8 cellular contexts compared by ENCODE assay signal in genomic region chr13:98450495-98451167, GRCh38.
DNase-seq lines count a peak whose midpoint lies in the region; ATAC-seq and TF ChIP-seq lines count a peak whose summit lies in the region.

No MANE protein-coding gene starts in this region.

- no peak overlapping the region for H3K4me3 ChIP-seq in HUES48 (ENCODE audit: low read depth, low read length)
- no peak overlapping the region for H3K4me3 ChIP-seq in hepatocyte
- no peak overlapping the region for H3K4me3 ChIP-seq in gastrocnemius medialis
- H3K4me3 ChIP-seq in SK-N-SH (ENCODE audit: low read depth in 2 of 2, low read length in 1 of 2): no peak overlapping the region

- H3K9ac ChIP-seq in HUES48 (ENCODE audit: low read depth, low read length) (0 out of 2 replicates have a peak overlapping the region, but pooled peaks have one; percentile 9), SK-N-SH (no peak overlapping the region)

- no peaks in the 10 kb centered on the region for H3K36me3 Mint-ChIP-seq in activated naive CD8-positive, alpha-beta T cell

- H3K9me2 ChIP-seq in hepatocyte (replicated peaks; ENCODE audit: insufficient read depth) (no peaks in the 10 kb centered on the region), SK-N-SH (no peaks in the 10 kb centered on the region)

- no peak overlapping the region for H2AFZ ChIP-seq in hepatocyte
- no peak overlapping the region for H2AFZ ChIP-seq in SK-N-SH (ENCODE audit: low read depth)

- no peak overlapping the region for H3K4me3 Mint-ChIP-seq in activated naive CD8-positive, alpha-beta T cell

- no peak for DNase-seq in hepatocyte (ENCODE audit: low spot score)
- DNase-seq in gastrocnemius medialis: peak in 1 of 2 donors; percentile 65
- no peak for DNase-seq in SK-N-SH
- no peak for DNase-seq in NCI-H748 treated with DMSO at 0.1 percent for 48 hours (lab: John Stamatoyannopoulos, UW)
- no peak for DNase-seq in NCI-H2227 (lab: John Stamatoyannopoulos, UW; ENCODE audit: unreplicated experiment)

- ATAC-seq in gastrocnemius medialis (peak; percentile 41 to 66), HG02884 (IDR thresholded peaks at IDR 0.05; ENCODE audit: unreplicated experiment) (no peak)

- TF ChIP-seq CTCF in hepatocyte (IDR thresholded peaks at IDR 0.05; ENCODE audit: poor library complexity) (no peak), gastrocnemius medialis (IDR thresholded peaks at IDR 0.05 in 4 of 5, conservative IDR thresholded peaks at IDR 0.05 in 1 of 5) (no peak), SK-N-SH (IDR thresholded peaks at IDR 0.05) (no peak)

- intact Hi-C loops in gastrocnemius medialis (cut with DNase I; ENCODE audit: low total_unique reads): loop anchor here (2.0 kb wide), 1 partner anchor 126 kb away; the partner anchor contains the start of gene STK24

- in situ Hi-C loops in gastrocnemius medialis (cut with MboI; ENCODE audit: low sequenced_read_pairs in 4 of 4): no loop called here

- H3K4me1 ChIP-seq in HUES48 (ENCODE audit: control insufficient read depth, insufficient read depth, low read length): peaks cover 26% of the 10 kb centered on the region
- H3K4me1 ChIP-seq in hepatocyte (ENCODE audit: insufficient read depth): peaks cover 7% of the 10 kb centered on the region
- H3K4me1 ChIP-seq in gastrocnemius medialis: peaks cover 21 to 37% of the 10 kb centered on the region in 2 donors
- peaks cover 8 to 13% of the 10 kb centered on the region in 2 experiments; a peak in 2 of 4 replicates for H3K4me1 ChIP-seq in SK-N-SH (ENCODE audit: control insufficient read depth in 1 of 2, insufficient read depth in 2 of 2, low read depth in 1 of 2, low read length in 1 of 2)

- peak overlapping the region; percentile 55 for H3K27ac Mint-ChIP-seq in activated naive CD8-positive, alpha-beta T cell

- H3K27me3 Mint-ChIP-seq in activated naive CD8-positive, alpha-beta T cell: no peaks in the 10 kb centered on the region

- H3K4me1 Mint-ChIP-seq in activated naive CD8-positive, alpha-beta T cell (ENCODE audit: low read depth): peaks cover 23% of the 10 kb centered on the region

- peaks cover 30% of the 10 kb centered on the region for H3F3A ChIP-seq in SK-N-SH (replicated peaks; ENCODE audit: insufficient read depth)

- CTCF ChIA-PET in SK-N-SH (lab: Yijun Ruan, JAX): interaction anchor here (0.6 to 9.3 kb wide), 7 partner anchors 17 to 595 kb away, joined by 3 to 164 read pairs (median 4); no protein-coding TSS in a partner anchor

- H3K4me2 ChIP-seq in hepatocyte (no peak overlapping the region), SK-N-SH (no peak overlapping the region)

- TF ChIP-seq EP300 in SK-N-SH (IDR thresholded peaks at IDR 0.05; ENCODE audit: borderline replicate concordance in 1 of 2, low read depth in 1 of 2, low read length in 1 of 2): no peak

- H4K20me1 ChIP-seq in hepatocyte (ENCODE audit: insufficient read depth, poor library complexity, severe bottlenecking): peaks cover 2% of the 10 kb centered on the region
- peaks cover 11% of the 10 kb centered on the region; the same call in 1 of the 2 replicates for H4K20me1 ChIP-seq in SK-N-SH (ENCODE audit: insufficient read depth)

- H3K27ac ChIP-seq in HUES48 (ENCODE audit: low read depth, low read length) (peak overlapping the region; percentile 42), hepatocyte (peak overlapping the region; percentile 51), gastrocnemius medialis (peak overlapping the region in 3 of 4 donors; percentile 0 to 32 (median 10)), SK-N-SH (ENCODE audit: low read depth in 2 of 2, low read length in 1 of 2) (peak overlapping the region in 1 of 2 experiments; percentile 25; a peak in 1 of 4 replicates)

- no peak for TF ChIP-seq RAD21 in SK-N-SH (IDR thresholded peaks at IDR 0.05; ENCODE audit: low read length)

- H3K36me3 ChIP-seq in HUES48 (ENCODE audit: control insufficient read depth, insufficient read depth, low read length) (peaks cover 72% of the 10 kb centered on the region), hepatocyte (replicated peaks; ENCODE audit: insufficient read depth, low read depth) (no peaks in the 10 kb centered on the region), gastrocnemius medialis (peaks cover 0 to 13% of the 10 kb centered on the region in 2 donors), SK-N-SH (replicated peaks in 1 of 2; ENCODE audit: control insufficient read depth in 1 of 2, insufficient read depth in 2 of 2, low read length in 1 of 2) (peaks cover 22 to 61% of the 10 kb centered on the region in 2 experiments)

- no peaks in the 10 kb centered on the region for H3K9me3 ChIP-seq in HUES48 (ENCODE audit: control insufficient read depth, insufficient read depth, low read length)
- H3K9me3 ChIP-seq in hepatocyte (ENCODE audit: low read depth): no peaks in the 10 kb centered on the region
- no peaks in the 10 kb centered on the region for H3K9me3 ChIP-seq in gastrocnemius medialis
- no peaks in the 10 kb centered on the region for H3K9me3 ChIP-seq in SK-N-SH

- peaks cover 6% of the 10 kb centered on the region for H3K79me2 ChIP-seq in hepatocyte
- no peaks in the 10 kb centered on the region for H3K79me2 ChIP-seq in SK-N-SH (ENCODE audit: insufficient read depth)

- H3K27me3 ChIP-seq in HUES48 (ENCODE audit: control insufficient read depth, insufficient read depth, low read length) (no peaks in the 10 kb centered on the region), hepatocyte (no peaks in the 10 kb centered on the region), gastrocnemius medialis (no peaks in the 10 kb centered on the region), SK-N-SH (ENCODE audit: insufficient read depth) (no peaks in the 10 kb centered on the region)

- WGBS in hepatocyte (ENCODE audit: low lambda C conversion rate, missing lambda C conversion rate): 77% methylated on average over 14 of the region's 14 CpGs
- 77% methylated on average over 7 of the region's 14 CpGs for WGBS in SK-N-SH (ENCODE audit: low lambda C conversion rate)

- POLR2A ChIA-PET in SK-N-SH (lab: Yijun Ruan, JAX): no interaction called here

- no peaks in the 10 kb centered on the region for H3K9me3 Mint-ChIP-seq in activated naive CD8-positive, alpha-beta T cell (ENCODE audit: low read depth)

- TF ChIP-seq POLR2A in gastrocnemius medialis (IDR thresholded peaks at IDR 0.05): no peak

TF ChIP-seq in SK-N-SH, 30 proteins besides CTCF, POLR2A, EP300 and RAD21 (continues in another document):
- TF ChIP-seq, protein P1, sequence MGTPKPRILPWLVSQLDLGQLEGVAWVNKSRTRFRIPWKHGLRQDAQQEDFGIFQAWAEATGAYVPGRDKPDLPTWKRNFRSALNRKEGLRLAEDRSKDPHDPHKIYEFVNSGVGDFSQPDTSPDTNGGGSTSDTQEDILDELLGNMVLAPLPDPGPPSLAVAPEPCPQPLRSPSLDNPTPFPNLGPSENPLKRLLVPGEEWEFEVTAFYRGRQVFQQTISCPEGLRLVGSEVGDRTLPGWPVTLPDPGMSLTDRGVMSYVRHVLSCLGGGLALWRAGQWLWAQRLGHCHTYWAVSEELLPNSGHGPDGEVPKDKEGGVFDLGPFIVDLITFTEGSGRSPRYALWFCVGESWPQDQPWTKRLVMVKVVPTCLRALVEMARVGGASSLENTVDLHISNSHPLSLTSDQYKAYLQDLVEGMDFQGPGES (IDR thresholded peaks at IDR 0.05; ENCODE audit: low read depth, low read length): no peak
- TF ChIP-seq NRF1 (IDR thresholded peaks at IDR 0.05; ENCODE audit: low read depth, low read length) (no peak), FOSL2 (IDR thresholded peaks at IDR 0.05; ENCODE audit: borderline replicate concordance, low read depth) (no peak), MXI1 (IDR thresholded peaks at IDR 0.05; ENCODE audit: low read depth, low read length) (no peak), RCOR1 (IDR thresholded peaks at IDR 0.05; ENCODE audit: low read length) (no peak), ELF1 (IDR thresholded peaks at IDR 0.05) (no peak), REST (IDR thresholded peaks at IDR 0.05; ENCODE audit: low read depth, low read length) (no peak), RXRA (IDR thresholded peaks at IDR 0.05; ENCODE audit: borderline replicate concordance, low read depth) (no peak), GABPA (IDR thresholded peaks at IDR 0.05; ENCODE audit: low read depth) (no peak), JUND (IDR thresholded peaks at IDR 0.05) (no peak), SMC3 (IDR thresholded peaks at IDR 0.05; ENCODE audit: low read depth, low read length) (no peak), FOXM1 (IDR thresholded peaks at IDR 0.05; ENCODE audit: low read depth) (no peak), MEF2A (IDR thresholded peaks at IDR 0.05; ENCODE audit: borderline replicate concordance, low read depth) (no peak), TCF12 (IDR thresholded peaks at IDR 0.05) (no peak), RFX5 (IDR thresholded peaks at IDR 0.05; ENCODE audit: low read length) (no peak)
